ENCODE assay signal across 2 cellular contexts in the genomic region with DNA sequence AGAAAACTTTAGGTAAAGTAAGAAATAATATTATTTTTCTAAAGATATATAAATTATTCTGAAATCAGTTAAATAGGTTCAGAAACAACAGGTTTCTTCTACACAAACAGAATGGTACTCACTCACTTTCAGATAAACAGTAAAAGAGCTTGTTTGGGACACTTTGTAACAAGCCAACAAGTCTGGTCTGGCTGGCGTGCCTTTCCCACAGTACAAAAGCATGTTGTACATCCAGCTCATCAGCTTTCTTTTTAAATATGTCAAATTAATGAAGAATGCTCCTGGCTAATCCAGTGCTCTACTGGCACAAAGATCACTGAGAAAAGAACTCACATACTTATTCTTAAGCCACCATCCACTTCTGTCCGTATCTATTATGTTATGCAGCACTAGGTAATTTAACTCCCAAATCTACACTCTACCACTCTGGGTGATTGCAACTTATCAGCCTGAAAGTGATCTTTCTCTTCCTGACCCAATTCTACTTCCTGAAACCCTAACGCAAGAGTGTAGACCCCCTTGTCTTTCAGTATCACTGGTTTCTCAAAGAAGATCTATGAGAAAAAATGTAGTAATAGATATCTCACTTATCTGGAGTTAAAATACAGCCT.
TF ChIP-seq lines count a peak whose summit lies in the region.

No MANE protein-coding gene starts in this region.

TF ChIP-seq in HEK293, 187 proteins besides CTCF, POLR2A, EP300 and RAD21 (continued from another document):
- TF ChIP-seq, protein P1, sequence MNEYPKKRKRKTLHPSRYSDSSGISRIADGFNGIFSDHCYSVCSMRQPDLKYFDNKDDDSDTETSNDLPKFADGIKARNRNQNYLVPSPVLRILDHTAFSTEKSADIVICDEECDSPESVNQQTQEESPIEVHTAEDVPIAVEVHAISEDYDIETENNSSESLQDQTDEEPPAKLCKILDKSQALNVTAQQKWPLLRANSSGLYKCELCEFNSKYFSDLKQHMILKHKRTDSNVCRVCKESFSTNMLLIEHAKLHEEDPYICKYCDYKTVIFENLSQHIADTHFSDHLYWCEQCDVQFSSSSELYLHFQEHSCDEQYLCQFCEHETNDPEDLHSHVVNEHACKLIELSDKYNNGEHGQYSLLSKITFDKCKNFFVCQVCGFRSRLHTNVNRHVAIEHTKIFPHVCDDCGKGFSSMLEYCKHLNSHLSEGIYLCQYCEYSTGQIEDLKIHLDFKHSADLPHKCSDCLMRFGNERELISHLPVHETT (tag by site-specific recombination; IDR thresholded peaks at IDR 0.05), result no peak
- TF ChIP-seq RBAK (tag by site-specific recombination; IDR thresholded peaks at IDR 0.05), result no peak

TF ChIP-seq in WTC11, 78 proteins besides CTCF, POLR2A, EP300 and RAD21 (continued from another document):
- TF ChIP-seq, protein P2, sequence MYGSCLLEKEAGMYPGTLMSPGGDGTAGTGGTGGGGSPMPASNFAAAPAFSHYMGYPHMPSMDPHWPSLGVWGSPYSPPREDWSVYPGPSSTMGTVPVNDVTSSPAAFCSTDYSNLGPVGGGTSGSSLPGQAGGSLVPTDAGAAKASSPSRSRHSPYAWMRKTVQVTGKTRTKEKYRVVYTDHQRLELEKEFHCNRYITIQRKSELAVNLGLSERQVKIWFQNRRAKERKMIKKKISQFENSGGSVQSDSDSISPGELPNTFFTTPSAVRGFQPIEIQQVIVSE (CRISPR knock-in tag; IDR thresholded peaks at IDR 0.05; ENCODE audit: borderline replicate concordance), result no peak
- TF ChIP-seq IRF2 (CRISPR knock-in tag; IDR thresholded peaks at IDR 0.05; ENCODE audit: borderline replicate concordance, low read depth), result no peak
- TF ChIP-seq, protein P3, sequence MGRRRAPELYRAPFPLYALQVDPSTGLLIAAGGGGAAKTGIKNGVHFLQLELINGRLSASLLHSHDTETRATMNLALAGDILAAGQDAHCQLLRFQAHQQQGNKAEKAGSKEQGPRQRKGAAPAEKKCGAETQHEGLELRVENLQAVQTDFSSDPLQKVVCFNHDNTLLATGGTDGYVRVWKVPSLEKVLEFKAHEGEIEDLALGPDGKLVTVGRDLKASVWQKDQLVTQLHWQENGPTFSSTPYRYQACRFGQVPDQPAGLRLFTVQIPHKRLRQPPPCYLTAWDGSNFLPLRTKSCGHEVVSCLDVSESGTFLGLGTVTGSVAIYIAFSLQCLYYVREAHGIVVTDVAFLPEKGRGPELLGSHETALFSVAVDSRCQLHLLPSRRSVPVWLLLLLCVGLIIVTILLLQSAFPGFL (CRISPR knock-in tag; IDR thresholded peaks at IDR 0.05; ENCODE audit: borderline replicate concordance), result no peak
- TF ChIP-seq ZNF671 (CRISPR knock-in tag; IDR thresholded peaks at IDR 0.05), result no peak
- no peak for TF ChIP-seq FOXK1 (CRISPR knock-in tag; IDR thresholded peaks at IDR 0.05)
